Comparison of ENCODE assay signal across 1 cellular context in the genomic region with DNA sequence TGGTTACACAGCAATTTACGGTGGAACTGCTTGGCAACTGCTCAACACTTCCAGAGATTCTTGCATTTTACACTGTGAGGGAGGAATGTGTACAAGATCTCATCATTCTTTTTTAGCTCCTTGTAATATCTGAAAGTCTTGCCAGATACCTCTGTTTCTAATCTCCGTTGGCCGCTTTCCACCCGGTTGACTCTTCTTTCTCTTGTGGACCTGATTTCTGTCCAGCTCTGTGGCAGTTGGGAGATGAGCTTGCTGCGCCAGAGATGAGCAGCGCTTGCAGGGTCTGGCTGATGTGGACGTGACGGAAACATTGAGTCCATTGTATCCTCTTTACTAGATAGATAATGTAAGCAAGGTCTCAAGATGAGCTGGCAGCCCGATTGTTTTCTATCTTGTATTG.
TF ChIP-seq lines count a peak whose summit lies in the region.

No MANE protein-coding gene starts in this region.

TF ChIP-seq in WTC11, 78 proteins besides CTCF, POLR2A, EP300 and RAD21:
- TF ChIP-seq, protein P1, sequence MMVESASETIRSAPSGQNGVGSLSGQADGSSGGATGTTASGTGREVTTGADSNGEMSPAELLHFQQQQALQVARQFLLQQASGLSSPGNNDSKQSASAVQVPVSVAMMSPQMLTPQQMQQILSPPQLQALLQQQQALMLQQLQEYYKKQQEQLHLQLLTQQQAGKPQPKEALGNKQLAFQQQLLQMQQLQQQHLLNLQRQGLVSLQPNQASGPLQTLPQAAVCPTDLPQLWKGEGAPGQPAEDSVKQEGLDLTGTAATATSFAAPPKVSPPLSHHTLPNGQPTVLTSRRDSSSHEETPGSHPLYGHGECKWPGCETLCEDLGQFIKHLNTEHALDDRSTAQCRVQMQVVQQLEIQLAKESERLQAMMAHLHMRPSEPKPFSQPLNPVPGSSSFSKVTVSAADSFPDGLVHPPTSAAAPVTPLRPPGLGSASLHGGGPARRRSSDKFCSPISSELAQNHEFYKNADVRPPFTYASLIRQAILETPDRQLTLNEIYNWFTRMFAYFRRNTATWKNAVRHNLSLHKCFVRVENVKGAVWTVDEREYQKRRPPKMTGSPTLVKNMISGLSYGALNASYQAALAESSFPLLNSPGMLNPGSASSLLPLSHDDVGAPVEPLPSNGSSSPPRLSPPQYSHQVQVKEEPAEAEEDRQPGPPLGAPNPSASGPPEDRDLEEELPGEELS (CRISPR knock-in tag; IDR thresholded peaks at IDR 0.05) = no peak
- no peak for TF ChIP-seq ZBTB43 (CRISPR knock-in tag; IDR thresholded peaks at IDR 0.05)
- no peak for TF ChIP-seq ZNF512 (CRISPR knock-in tag; IDR thresholded peaks at IDR 0.05; ENCODE audit: borderline replicate concordance)
- TF ChIP-seq OVOL2 (CRISPR knock-in tag; IDR thresholded peaks at IDR 0.05; ENCODE audit: borderline replicate concordance) = no peak
- TF ChIP-seq IRF2 (CRISPR knock-in tag; IDR thresholded peaks at IDR 0.05; ENCODE audit: borderline replicate concordance, low read depth) = no peak
- TF ChIP-seq, protein P2, sequence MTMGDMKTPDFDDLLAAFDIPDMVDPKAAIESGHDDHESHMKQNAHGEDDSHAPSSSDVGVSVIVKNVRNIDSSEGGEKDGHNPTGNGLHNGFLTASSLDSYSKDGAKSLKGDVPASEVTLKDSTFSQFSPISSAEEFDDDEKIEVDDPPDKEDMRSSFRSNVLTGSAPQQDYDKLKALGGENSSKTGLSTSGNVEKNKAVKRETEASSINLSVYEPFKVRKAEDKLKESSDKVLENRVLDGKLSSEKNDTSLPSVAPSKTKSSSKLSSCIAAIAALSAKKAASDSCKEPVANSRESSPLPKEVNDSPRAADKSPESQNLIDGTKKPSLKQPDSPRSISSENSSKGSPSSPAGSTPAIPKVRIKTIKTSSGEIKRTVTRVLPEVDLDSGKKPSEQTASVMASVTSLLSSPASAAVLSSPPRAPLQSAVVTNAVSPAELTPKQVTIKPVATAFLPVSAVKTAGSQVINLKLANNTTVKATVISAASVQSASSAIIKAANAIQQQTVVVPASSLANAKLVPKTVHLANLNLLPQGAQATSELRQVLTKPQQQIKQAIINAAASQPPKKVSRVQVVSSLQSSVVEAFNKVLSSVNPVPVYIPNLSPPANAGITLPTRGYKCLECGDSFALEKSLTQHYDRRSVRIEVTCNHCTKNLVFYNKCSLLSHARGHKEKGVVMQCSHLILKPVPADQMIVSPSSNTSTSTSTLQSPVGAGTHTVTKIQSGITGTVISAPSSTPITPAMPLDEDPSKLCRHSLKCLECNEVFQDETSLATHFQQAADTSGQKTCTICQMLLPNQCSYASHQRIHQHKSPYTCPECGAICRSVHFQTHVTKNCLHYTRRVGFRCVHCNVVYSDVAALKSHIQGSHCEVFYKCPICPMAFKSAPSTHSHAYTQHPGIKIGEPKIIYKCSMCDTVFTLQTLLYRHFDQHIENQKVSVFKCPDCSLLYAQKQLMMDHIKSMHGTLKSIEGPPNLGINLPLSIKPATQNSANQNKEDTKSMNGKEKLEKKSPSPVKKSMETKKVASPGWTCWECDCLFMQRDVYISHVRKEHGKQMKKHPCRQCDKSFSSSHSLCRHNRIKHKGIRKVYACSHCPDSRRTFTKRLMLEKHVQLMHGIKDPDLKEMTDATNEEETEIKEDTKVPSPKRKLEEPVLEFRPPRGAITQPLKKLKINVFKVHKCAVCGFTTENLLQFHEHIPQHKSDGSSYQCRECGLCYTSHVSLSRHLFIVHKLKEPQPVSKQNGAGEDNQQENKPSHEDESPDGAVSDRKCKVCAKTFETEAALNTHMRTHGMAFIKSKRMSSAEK (CRISPR knock-in tag; IDR thresholded peaks at IDR 0.05; ENCODE audit: borderline replicate concordance) = no peak
- no peak for TF ChIP-seq ZNF671 (CRISPR knock-in tag; IDR thresholded peaks at IDR 0.05)
- TF ChIP-seq NFYB (CRISPR knock-in tag; conservative IDR thresholded peaks at IDR 0.05; ENCODE audit: low read depth) = no peak
- TF ChIP-seq ZNF425 (CRISPR knock-in tag; conservative IDR thresholded peaks at IDR 0.05) = no peak
- TF ChIP-seq GRHL2 (CRISPR knock-in tag; IDR thresholded peaks at IDR 0.05; ENCODE audit: insufficient replicate concordance, severe bottlenecking) = no peak
- no peak for TF ChIP-seq FOXK1 (CRISPR knock-in tag; IDR thresholded peaks at IDR 0.05)
- TF ChIP-seq ZNF416 (CRISPR knock-in tag; IDR thresholded peaks at IDR 0.05) = no peak
- TF ChIP-seq GTF2I (CRISPR knock-in tag; conservative IDR thresholded peaks at IDR 0.05) = no peak
- TF ChIP-seq PRDM15 (CRISPR knock-in tag; IDR thresholded peaks at IDR 0.05) = no peak
- no peak for TF ChIP-seq NR2C2 (CRISPR knock-in tag; IDR thresholded peaks at IDR 0.05)
- no peak for TF ChIP-seq ZNF423 (CRISPR knock-in tag; IDR thresholded peaks at IDR 0.05)
